In genomic region chr7:149625339-149625946, GRCh38 we compare ENCODE assay signal across 8 cellular contexts.
A peak's percentile ranks its signal among the peaks of the same experiment; 100 is the strongest.
DNase-seq lines count a peak whose midpoint lies in the region; ATAC-seq and TF ChIP-seq lines count a peak whose summit lies in the region.

No MANE protein-coding gene starts in this region.

- peaks cover 32% of the 10 kb centered on the region for H3K4me1 Mint-ChIP-seq in activated naive CD8-positive, alpha-beta T cell treated with anti-CD3 and anti-CD28 coated beads for 36 hours

- H3F3A ChIP-seq in DOHH2 (ENCODE audit: control insufficient read depth, insufficient read depth) = no peaks in the 10 kb centered on the region; the same call in 1 of the 2 replicates

- DNase-seq in SJSA1 (ENCODE audit: low read depth in 1 of 2, low spot score in 2 of 2) (peak; percentile 53 to 59), heart right ventricle (peak; percentile 58 to 59), pons (ENCODE audit: low spot score) (peak; percentile 58), vagina (ENCODE audit: extremely low spot score in 2 of 2) (no peak)
- peak; percentile 70 for DNase-seq in activated naive CD8-positive, alpha-beta T cell treated with anti-CD3 and anti-CD28 coated beads for 36 hours

- H3K27ac ChIP-seq in DOHH2 (ENCODE audit: low read depth, low read length) = peak overlapping the region; percentile 9; the same call in 1 of the 2 replicates
- peak overlapping the region; percentile 59 for H3K27ac ChIP-seq in SJSA1
- H3K27ac ChIP-seq in heart right ventricle = peak overlapping the region in 8 of 10 donors; percentile 84 to 95 (median 93)
- H3K27ac ChIP-seq in vagina = peak overlapping the region; percentile 88

- no peaks in the 10 kb centered on the region for H3K9me2 ChIP-seq in DOHH2 (replicated peaks; ENCODE audit: control insufficient read depth, low read length)

- peak overlapping the region; percentile 86 for H3K4me3 Mint-ChIP-seq in activated naive CD8-positive, alpha-beta T cell treated with anti-CD3 and anti-CD28 coated beads for 36 hours

- ATAC-seq in HG03175 (IDR thresholded peaks at IDR 0.05; ENCODE audit: unreplicated experiment) (peak; percentile 25), heart right ventricle (peak in 6 of 8 donors; percentile 23 to 52 (median 41)), GM21528 (IDR thresholded peaks at IDR 0.05; ENCODE audit: low FRiP score, unreplicated experiment) (no peak)

- peaks cover 23% of the 10 kb centered on the region for H3K36me3 Mint-ChIP-seq in activated naive CD8-positive, alpha-beta T cell treated with anti-CD3 and anti-CD28 coated beads for 36 hours

- peaks cover 23% of the 10 kb centered on the region for H3K27me3 ChIP-seq in DOHH2 (ENCODE audit: control insufficient read depth, low read length)
- H3K27me3 ChIP-seq in SJSA1 (replicated peaks) = peaks cover 9% of the 10 kb centered on the region
- no peaks in the 10 kb centered on the region for H3K27me3 ChIP-seq in heart right ventricle
- H3K27me3 ChIP-seq in vagina = no peaks in the 10 kb centered on the region

- H3K36me3 ChIP-seq in DOHH2 (ENCODE audit: control insufficient read depth, low read length) (peaks cover 21% of the 10 kb centered on the region), SJSA1 (peaks cover 17% of the 10 kb centered on the region), heart right ventricle (peaks cover 0 to 14% (median 7%) of the 10 kb centered on the region in 9 donors), vagina (peaks cover 0 to 7% of the 10 kb centered on the region in 2 donors)

- H3K4me3 ChIP-seq in DOHH2 (ENCODE audit: low read length) (peak overlapping the region; percentile 87), SJSA1 (peak overlapping the region; percentile 96), heart right ventricle (peak overlapping the region in 9 of 10 donors; percentile 60 to 98 (median 95)), vagina (peak overlapping the region; percentile 64 to 94)

- no peak for TF ChIP-seq POLR2A in vagina (IDR thresholded peaks at IDR 0.05)

- H3K9me3 Mint-ChIP-seq in activated naive CD8-positive, alpha-beta T cell treated with anti-CD3 and anti-CD28 coated beads for 36 hours = no peaks in the 10 kb centered on the region

- H4K20me1 ChIP-seq in DOHH2 (ENCODE audit: control insufficient read depth, insufficient read depth, low read depth, low read length) = peaks cover 19% of the 10 kb centered on the region

- 32 to 33% methylated on average over 17 of the region's 17 CpGs for WGBS in heart right ventricle, 2 donors

- H3K27me3 Mint-ChIP-seq in activated naive CD8-positive, alpha-beta T cell treated with anti-CD3 and anti-CD28 coated beads for 36 hours = no peaks in the 10 kb centered on the region

- H3K27ac Mint-ChIP-seq in activated naive CD8-positive, alpha-beta T cell treated with anti-CD3 and anti-CD28 coated beads for 36 hours = no peak overlapping the region

- TF ChIP-seq CTCF in DOHH2 (IDR thresholded peaks at IDR 0.05; ENCODE audit: low read depth, low read length, poor library complexity, severe bottlenecking) (peak; percentile 82), heart right ventricle (IDR thresholded peaks at IDR 0.05) (peak; percentile 35 to 80 (median 70)), vagina (IDR thresholded peaks at IDR 0.05) (peak in 1 of 3 experiments; percentile 16)

- intact Hi-C loops in heart right ventricle (cut with DNase I) (loop anchor here in 3 of 10 donors (10.0 kb wide), 2 partner anchors 89 to 361 kb away; partner anchors contain the start of gene ZNF783 (in 1 of the 3)), vagina (cut with DNase I) (no loop called here)

- H3K4me1 ChIP-seq in DOHH2 (ENCODE audit: control insufficient read depth, low read length) (peaks cover 25% of the 10 kb centered on the region), SJSA1 (replicated peaks) (peaks cover 6% of the 10 kb centered on the region), heart right ventricle (peaks cover 5 to 37% (median 21%) of the 10 kb centered on the region in 9 donors), vagina (peaks cover 37% of the 10 kb centered on the region)

- peaks cover 30% of the 10 kb centered on the region for H3K79me2 ChIP-seq in DOHH2 (ENCODE audit: control insufficient read depth, low read length)

- H3K9me3 ChIP-seq in DOHH2 (ENCODE audit: control insufficient read depth, insufficient read depth, low read length) (no peaks in the 10 kb centered on the region), SJSA1 (replicated peaks) (no peaks in the 10 kb centered on the region; the same call in 1 of the 2 replicates), heart right ventricle (no peaks in the 10 kb centered on the region), vagina (no peaks in the 10 kb centered on the region)

- peak overlapping the region; percentile 79 for H3K4me2 ChIP-seq in DOHH2 (ENCODE audit: low read length)

Comparison
In these comparisons a context has a peak if more than half of its experiments do, and no peak if none do; other contexts are left out.
1. H3K27ac ChIP-seq: peak in every context shown above with its lines; median percentile 93 in heart right ventricle; 88 in vagina; 59 in SJSA1; 9 in DOHH2.
2. DNase-seq: peak in SJSA1 (2 of 2), activated naive CD8-positive, alpha-beta T cell treated with anti-CD3 and anti-CD28 coated beads for 36 hours (single experiment), heart right ventricle (2 of 2) and pons (single experiment); none in vagina (0 of 2).
3. Peak in every context shown above with its lines, with median percentiles within 50 percentile points of each other: H3K4me3 ChIP-seq.